8 cellular contexts compared by ENCODE assay signal in genomic region chr4:2937146-2937857, GRCh38. TPM values are rescaled to one million over a fixed set of nuclear protein-coding genes. Genes with fewer than 3 reads are reported as not detected.
DNase-seq lines count a peak whose midpoint lies in the region; ATAC-seq lines count a peak whose summit lies in the region.

No MANE protein-coding gene starts in this region.

- no peaks in the 10 kb centered on the region for H3K9me3 Mint-ChIP-seq in natural killer cell treated with Interleukin-12 subunit alpha and Interleukin-12 subunit beta and Interleukin-15 and Interleukin-18, amount 100 ng/mL, for 72 hours

- H3K4me1 Mint-ChIP-seq in natural killer cell treated with Interleukin-12 subunit alpha and Interleukin-12 subunit beta and Interleukin-15 and Interleukin-18, amount 100 ng/mL, for 72 hours (ENCODE audit: low read depth in 2 of 2) = peaks cover 44 to 50% of the 10 kb centered on the region in 2 donors

- no peaks in the 10 kb centered on the region for H3K27me3 Mint-ChIP-seq in natural killer cell treated with Interleukin-12 subunit alpha and Interleukin-12 subunit beta and Interleukin-15 and Interleukin-18, amount 100 ng/mL, for 72 hours

- peak overlapping the region; percentile 76 for H3K4me3 Mint-ChIP-seq in natural killer cell treated with Interleukin-12 subunit alpha and Interleukin-12 subunit beta and Interleukin-15 and Interleukin-18, amount 100 ng/mL, for 72 hours

- peak; percentile 68 for DNase-seq in COLO668 (lab: John Stamatoyannopoulos, UW; ENCODE audit: unreplicated experiment)
- DNase-seq in amniotic epithelial cell (ENCODE audit: low read depth) = peak; percentile 45
- peak; percentile 60 for DNase-seq in natural killer cell treated with Interleukin-12 subunit alpha and Interleukin-12 subunit beta and Interleukin-15 and Interleukin-18, amount 100 ng/mL, for 72 hours (ENCODE audit: low spot score)
- DNase-seq in MV-4-11 (lab: John Stamatoyannopoulos, UW) = no peak
- no peak for DNase-seq in SK-N-DZ (ENCODE audit: low spot score)

- peak; percentile 27 for ATAC-seq in HG02798 (IDR thresholded peaks at IDR 0.05; ENCODE audit: poor library complexity, unreplicated experiment)
- ATAC-seq in natural killer cell treated with Interleukin-12 subunit alpha and Interleukin-12 subunit beta and Interleukin-15 and Interleukin-18, amount 100 ng/mL, for 72 hours = no peak
- ATAC-seq in HG03565 (IDR thresholded peaks at IDR 0.05; ENCODE audit: unreplicated experiment) = no peak
- ATAC-seq in HG02840 (IDR thresholded peaks at IDR 0.05; ENCODE audit: low FRiP score, unreplicated experiment) = no peak

- peaks cover 9% of the 10 kb centered on the region for H3K36me3 Mint-ChIP-seq in natural killer cell treated with Interleukin-12 subunit alpha and Interleukin-12 subunit beta and Interleukin-15 and Interleukin-18, amount 100 ng/mL, for 72 hours

- H3K27ac Mint-ChIP-seq in natural killer cell treated with Interleukin-12 subunit alpha and Interleukin-12 subunit beta and Interleukin-15 and Interleukin-18, amount 100 ng/mL, for 72 hours = peak overlapping the region; percentile 79 to 92

RNA-seq across cellular contexts. Expression of gene NOP14, which starts 25.9 kb away (rescaled TPM):
- total RNA-seq in natural killer cell treated with Interleukin-12 subunit alpha and Interleukin-12 subunit beta and Interleukin-15 and Interleukin-18, amount 100 ng/mL, for 72 hours = 100 to 1,000 TPM in 1 of 2 donors, 10 to 100 TPM in 1; 91.5 to 136 TPM
- 15.0 and 18.6 TPM in 2 replicates for polyA plus RNA-seq in SK-N-DZ (2014; cell fraction: cytosol; rRNA removed)
- polyA plus RNA-seq in SK-N-DZ (2014; cell fraction: nucleus; rRNA removed) = 16.9 and 19.7 TPM in 2 replicates

RNA-seq across cellular contexts. Expression of gene GRK4, which starts 26.1 kb away (rescaled TPM):
- total RNA-seq in natural killer cell treated with Interleukin-12 subunit alpha and Interleukin-12 subunit beta and Interleukin-15 and Interleukin-18, amount 100 ng/mL, for 72 hours = 10 to 100 TPM in 1 of 2 donors, 1 to 10 TPM in 1; 8.0 to 12.1 TPM
- polyA plus RNA-seq in SK-N-DZ (2014; cell fraction: cytosol; rRNA removed) = 8.1 and 10.0 TPM in 2 replicates
- polyA plus RNA-seq in SK-N-DZ (2014; cell fraction: nucleus; rRNA removed) = 6.7 and 7.3 TPM in 2 replicates

Comparison
In these comparisons a context has a peak if more than half of its experiments do, and no peak if none do; other contexts are left out.
1. DNase-seq: peak in COLO668 (single experiment), amniotic epithelial cell (single experiment) and natural killer cell treated with Interleukin-12 subunit alpha and Interleukin-12 subunit beta and Interleukin-15 and Interleukin-18, amount 100 ng/mL, for 72 hours (single experiment); none in MV-4-11 (single experiment) and SK-N-DZ (single experiment).